ENCODE assay signal across 8 cellular contexts in genomic region chr20:15654208-15654649, GRCh38.
DNase-seq lines count a peak whose midpoint lies in the region; ATAC-seq and TF ChIP-seq lines count a peak whose summit lies in the region.

No MANE protein-coding gene starts in this region.

- POLR2A ChIA-PET in GM10248 (lab: Yijun Ruan, JAX), result no interaction called here

- peak; percentile 53 for TF ChIP-seq CTCF in GM10248 (IDR thresholded peaks at IDR 0.05; ENCODE audit: control extremely low read depth, extremely low read depth, low read depth, missing control alignments)

- ATAC-seq in GM21447 (IDR thresholded peaks at IDR 0.05; ENCODE audit: unreplicated experiment), result peak; percentile 96
- ATAC-seq in HG03558 (IDR thresholded peaks at IDR 0.05; ENCODE audit: extremely low read depth, unreplicated experiment), result peak; percentile 96

- CTCF ChIA-PET in GM10248 (lab: Yijun Ruan, JAX), result interaction anchor here (0.6 to 2.2 kb wide), 24 partner anchors 9 to 1513 kb away, joined by 3 to 16 read pairs (median 4); partner anchors contain the start of gene FLRT3

- DNase-seq in GM10248 (ENCODE audit: extremely low spot score) (peak; percentile 47), NCI-H748 treated with DMSO at 0.1 percent for 48 hours (lab: John Stamatoyannopoulos, UW) (peak; percentile 45), cerebellar cortex (ENCODE audit: low spot score) (peak; percentile 11), lung microvascular endothelial cell (ENCODE audit: low read depth in 2 of 2) (peak; percentile 2 to 70), middle frontal gyrus (ENCODE audit: extremely low spot score, low spot score) (no peak)
- DNase-seq in stimulated activated CD4-positive, alpha-beta T cell treated with anti-CD3 and anti-CD28 coated beads, Interleukin-2, amount 100 ng/mL, for 24 hours, result no peak

Comparison
In these comparisons a context has a peak if more than half of its experiments do, and no peak if none do; other contexts are left out.
1. DNase-seq: peak in GM10248 (single experiment), NCI-H748 treated with DMSO at 0.1 percent for 48 hours (single experiment), cerebellar cortex (single experiment) and lung microvascular endothelial cell (2 of 2); none in middle frontal gyrus (single experiment) and stimulated activated CD4-positive, alpha-beta T cell treated with anti-CD3 and anti-CD28 coated beads, Interleukin-2, amount 100 ng/mL, for 24 hours (0 of 2).